ENCODE assay signal across 1 cellular context in genomic region chr2:100800910-100801309, GRCh38.
TF ChIP-seq lines count a peak whose summit lies in the region.

No MANE protein-coding gene starts in this region.

TF ChIP-seq in SK-N-SH, 30 proteins besides CTCF, POLR2A, EP300 and RAD21 (continued from another document):
- no peak for TF ChIP-seq REST (IDR thresholded peaks at IDR 0.05; ENCODE audit: low read depth, low read length)
- no peak for TF ChIP-seq RCOR1 (IDR thresholded peaks at IDR 0.05; ENCODE audit: low read length)
- no peak for TF ChIP-seq USF2 (IDR thresholded peaks at IDR 0.05; ENCODE audit: borderline replicate concordance, low read depth, low read length)
- no peak for TF ChIP-seq ZBTB33 (IDR thresholded peaks at IDR 0.05; ENCODE audit: borderline replicate concordance, low read depth)
- no peak for TF ChIP-seq EZH2phosphoT487 (IDR thresholded peaks at IDR 0.05; ENCODE audit: borderline replicate concordance, low read depth)
- TF ChIP-seq NRF1 (IDR thresholded peaks at IDR 0.05; ENCODE audit: low read depth, low read length): no peak
- no peak for TF ChIP-seq FOXM1 (IDR thresholded peaks at IDR 0.05; ENCODE audit: low read depth)
- no peak for TF ChIP-seq TAF1 (IDR thresholded peaks at IDR 0.05; ENCODE audit: borderline replicate concordance, low read depth, low read length)
- TF ChIP-seq CHD2 (IDR thresholded peaks at IDR 0.05; ENCODE audit: low read length, partially characterized antibody): no peak
- no peak for TF ChIP-seq JUND (IDR thresholded peaks at IDR 0.05)
- no peak for TF ChIP-seq RFX5 (IDR thresholded peaks at IDR 0.05; ENCODE audit: low read length)
- TF ChIP-seq GATA2 (CRISPR knock-in tag; IDR thresholded peaks at IDR 0.05): no peak
- TF ChIP-seq NFIC (IDR thresholded peaks at IDR 0.05; ENCODE audit: borderline replicate concordance): no peak
- TF ChIP-seq SIN3A (IDR thresholded peaks at IDR 0.05; ENCODE audit: borderline replicate concordance, low read depth, low read length): no peak
